Comparison of ENCODE assay signal across 1 cellular context in the genomic region with DNA sequence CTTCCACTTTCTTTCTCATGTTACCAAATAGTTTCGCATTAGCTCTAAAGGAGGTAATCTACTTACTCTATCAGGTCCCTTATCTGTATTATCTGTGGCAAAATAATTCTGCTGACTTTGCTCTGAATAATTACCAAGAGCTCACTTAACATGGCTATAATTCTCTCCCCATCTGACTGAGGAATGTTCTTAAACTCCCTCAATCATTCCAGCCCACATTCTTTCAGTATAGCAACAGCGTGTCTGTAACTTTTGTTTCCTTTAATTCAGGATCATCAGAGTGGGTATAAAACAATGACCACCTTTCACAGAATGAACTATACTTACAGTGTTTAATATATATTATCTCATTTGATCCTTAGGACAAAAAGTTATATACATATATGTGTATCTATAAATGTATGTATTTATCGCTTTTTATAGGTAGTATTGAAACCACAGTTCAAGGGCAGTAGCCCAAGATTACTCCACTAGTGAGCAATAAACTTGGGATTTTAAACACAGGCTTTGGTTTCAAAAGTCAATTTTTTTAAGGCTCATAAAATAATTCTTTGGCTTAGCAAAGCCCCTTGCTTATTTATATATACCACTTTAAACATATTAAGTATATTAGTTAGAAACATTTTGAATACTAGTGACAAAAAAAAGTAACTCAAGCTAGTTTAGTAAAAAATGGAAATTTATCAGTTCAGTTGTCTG.
TF ChIP-seq lines count a peak whose summit lies in the region.

No MANE protein-coding gene starts in this region.

TF ChIP-seq in H1, 55 proteins besides CTCF, POLR2A, EP300 and RAD21:
- TF ChIP-seq POLR2AphosphoS5 (IDR thresholded peaks at IDR 0.05; ENCODE audit: low read depth, low read length) = no peak
- TF ChIP-seq CTBP2 (IDR thresholded peaks at IDR 0.05; ENCODE audit: borderline replicate concordance, insufficient read depth, insufficient read length, low read length) = no peak
- TF ChIP-seq HDAC2 (IDR thresholded peaks at IDR 0.05; ENCODE audit: borderline replicate concordance in 1 of 2, low read depth in 2 of 2, low read length in 2 of 2) = no peak
- no peak for TF ChIP-seq JUN (IDR thresholded peaks at IDR 0.05; ENCODE audit: low read depth, low read length)
- peak; percentile 36; the same call in 1 of the 2 replicates for TF ChIP-seq TEAD4 (IDR thresholded peaks at IDR 0.05; ENCODE audit: low read depth, low read length)
